ENCODE assay signal across 1 cellular context in the genomic region with DNA sequence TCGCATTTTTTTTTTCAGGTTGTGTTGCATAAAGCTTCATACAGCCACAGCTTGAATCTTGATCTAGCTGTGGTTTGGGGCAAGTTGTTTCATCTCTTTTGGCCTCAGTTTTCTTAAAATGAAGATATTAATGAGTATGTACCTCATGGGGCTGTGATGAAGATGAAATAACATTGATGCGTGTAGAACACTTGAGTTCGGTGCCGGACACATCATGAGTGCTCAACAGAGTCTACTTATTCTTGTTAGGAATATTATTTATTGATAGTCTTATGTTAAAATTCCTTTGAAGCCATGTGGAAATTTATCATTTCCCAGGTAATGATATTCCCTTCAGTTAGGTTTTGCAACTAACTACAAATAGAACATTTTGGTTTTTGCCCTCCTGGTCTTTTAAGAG.
TF ChIP-seq lines count a peak whose summit lies in the region.

No MANE protein-coding gene starts in this region.

TF ChIP-seq in GM12878, 131 proteins besides CTCF, POLR2A, EP300 and RAD21:
- TF ChIP-seq, protein P1, sequence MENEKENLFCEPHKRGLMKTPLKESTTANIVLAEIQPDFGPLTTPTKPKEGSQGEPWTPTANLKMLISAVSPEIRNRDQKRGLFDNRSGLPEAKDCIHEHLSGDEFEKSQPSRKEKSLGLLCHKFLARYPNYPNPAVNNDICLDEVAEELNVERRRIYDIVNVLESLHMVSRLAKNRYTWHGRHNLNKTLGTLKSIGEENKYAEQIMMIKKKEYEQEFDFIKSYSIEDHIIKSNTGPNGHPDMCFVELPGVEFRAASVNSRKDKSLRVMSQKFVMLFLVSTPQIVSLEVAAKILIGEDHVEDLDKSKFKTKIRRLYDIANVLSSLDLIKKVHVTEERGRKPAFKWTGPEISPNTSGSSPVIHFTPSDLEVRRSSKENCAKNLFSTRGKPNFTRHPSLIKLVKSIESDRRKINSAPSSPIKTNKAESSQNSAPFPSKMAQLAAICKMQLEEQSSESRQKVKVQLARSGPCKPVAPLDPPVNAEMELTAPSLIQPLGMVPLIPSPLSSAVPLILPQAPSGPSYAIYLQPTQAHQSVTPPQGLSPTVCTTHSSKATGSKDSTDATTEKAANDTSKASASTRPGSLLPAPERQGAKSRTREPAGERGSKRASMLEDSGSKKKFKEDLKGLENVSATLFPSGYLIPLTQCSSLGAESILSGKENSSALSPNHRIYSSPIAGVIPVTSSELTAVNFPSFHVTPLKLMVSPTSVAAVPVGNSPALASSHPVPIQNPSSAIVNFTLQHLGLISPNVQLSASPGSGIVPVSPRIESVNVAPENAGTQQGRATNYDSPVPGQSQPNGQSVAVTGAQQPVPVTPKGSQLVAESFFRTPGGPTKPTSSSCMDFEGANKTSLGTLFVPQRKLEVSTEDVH (IDR thresholded peaks at IDR 0.05; ENCODE audit: low read depth, partially characterized antibody) = no peak
- TF ChIP-seq YBX1 (IDR thresholded peaks at IDR 0.05) (no peak), BCL11A (IDR thresholded peaks at IDR 0.05; ENCODE audit: low read depth, low read length) (no peak), RUNX3 (IDR thresholded peaks at IDR 0.05; ENCODE audit: low read length) (no peak), KDM1A (IDR thresholded peaks at IDR 0.05; ENCODE audit: borderline replicate concordance) (no peak), SMAD1 (IDR thresholded peaks at IDR 0.05; ENCODE audit: low read depth, partially characterized antibody) (no peak), SMC3 (IDR thresholded peaks at IDR 0.05; ENCODE audit: borderline replicate concordance, low read length) (no peak), NFYA (IDR thresholded peaks at IDR 0.05; ENCODE audit: borderline replicate concordance, low read depth, low read length) (no peak)
- TF ChIP-seq, protein P2, sequence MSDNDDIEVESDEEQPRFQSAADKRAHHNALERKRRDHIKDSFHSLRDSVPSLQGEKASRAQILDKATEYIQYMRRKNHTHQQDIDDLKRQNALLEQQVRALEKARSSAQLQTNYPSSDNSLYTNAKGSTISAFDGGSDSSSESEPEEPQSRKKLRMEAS (IDR thresholded peaks at IDR 0.05; ENCODE audit: low read depth, low read length) = no peak
- TF ChIP-seq, protein P3, sequence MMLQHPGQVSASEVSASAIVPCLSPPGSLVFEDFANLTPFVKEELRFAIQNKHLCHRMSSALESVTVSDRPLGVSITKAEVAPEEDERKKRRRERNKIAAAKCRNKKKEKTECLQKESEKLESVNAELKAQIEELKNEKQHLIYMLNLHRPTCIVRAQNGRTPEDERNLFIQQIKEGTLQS (IDR thresholded peaks at IDR 0.05; ENCODE audit: borderline replicate concordance, extremely low read depth, low read depth, low read length) = no peak
